18 cellular contexts compared by ENCODE assay signal in the genomic region with DNA sequence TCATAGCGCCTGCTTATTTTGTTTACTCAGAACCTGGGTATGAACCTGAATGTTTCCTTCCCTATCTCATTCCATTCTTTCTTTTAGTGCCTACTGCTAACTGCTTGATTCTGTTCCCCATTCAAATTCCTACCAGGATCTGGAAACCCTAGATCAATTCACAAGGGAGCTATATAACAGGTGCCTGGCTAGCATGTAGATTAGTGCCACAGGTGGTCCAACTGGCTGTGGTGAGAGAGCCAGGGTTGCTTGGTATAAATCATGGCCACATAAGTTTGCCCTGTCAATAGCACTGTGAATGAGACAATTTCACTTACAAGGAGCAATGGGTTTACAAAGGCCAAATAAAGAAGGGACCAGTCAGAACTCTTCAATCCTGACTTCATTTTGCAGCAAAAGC. TPM values are rescaled to one million over a fixed set of nuclear protein-coding genes. Genes with fewer than 3 reads are reported as not detected.
A peak's percentile ranks its signal among the peaks of the same experiment; 100 is the strongest.
DNase-seq lines count a peak whose midpoint lies in the region; ATAC-seq and TF ChIP-seq lines count a peak whose summit lies in the region.
"Had no signal": no experiment of that assay in that cellular context is flagged by ENCODE, and none has a peak within 500 bp of the region (broad histone marks: within the 10 kb centered on the region; RNA-seq: fewer than 3 reads in every experiment).

No MANE protein-coding gene starts in this region.

- no peak for ATAC-seq in activated CD4-positive, CD25-positive, alpha-beta regulatory T cell treated with anti-CD3 and anti-CD28 coated beads, Interleukin-2, amount 50 U/mL, for 24 hours
- ATAC-seq: HepG2 had no signal

- no peak overlapping the region for H2BK120ac ChIP-seq in mesendoderm (ENCODE audit: low read depth, low read length)

- no peak overlapping the region for H3K18ac ChIP-seq in mesendoderm (ENCODE audit: low read length)

- no peak overlapping the region for H2BK15ac ChIP-seq in mesendoderm (replicated peaks; ENCODE audit: low read depth)

- CTCF ChIA-PET in HEK293 (lab: Yijun Ruan, JAX), result no interaction called here

- no peak overlapping the region for H3K56ac ChIP-seq in mesendoderm (ENCODE audit: low read length)

- H4K5ac ChIP-seq in mesendoderm (ENCODE audit: low read length), result no peak overlapping the region

- H3K4ac ChIP-seq in mesendoderm (ENCODE audit: low read depth, low read length), result no peak overlapping the region

- no peaks in the 10 kb centered on the region for H3K79me2 ChIP-seq in mesendoderm (ENCODE audit: control insufficient read depth, insufficient read depth, low read length)

- TF ChIP-seq CTCF in HEK293 (tag by site-specific recombination; IDR thresholded peaks at IDR 0.05), result no peak
- TF ChIP-seq CTCF in prostate gland (IDR thresholded peaks at IDR 0.05), result no peak

- POLR2A ChIA-PET in HEK293 (lab: Yijun Ruan, JAX), result no interaction called here

- H3K79me1 ChIP-seq in mesendoderm (ENCODE audit: low read length), result no peaks in the 10 kb centered on the region

- no peaks in the 10 kb centered on the region for H3K4me1 ChIP-seq in HEK293 (ENCODE audit: control insufficient read depth, insufficient read depth, low read length)
- H3K4me1 ChIP-seq in SJCRH30, result peaks cover 5% of the 10 kb centered on the region; the same call in 1 of the 2 replicates
- H3K4me1 ChIP-seq in mesendoderm (ENCODE audit: control insufficient read depth, low read depth, low read length), result peaks cover 2% of the 10 kb centered on the region
- no peaks in the 10 kb centered on the region for H3K4me1 ChIP-seq in prostate gland (replicated peaks)

- peak; percentile 11 for DNase-seq in NCI-H146 treated with DMSO at 0.1 percent for 48 hours (lab: John Stamatoyannopoulos, UW; ENCODE audit: unreplicated experiment)
- DNase-seq in SJCRH30, result peak; percentile 19 to 63
- DNase-seq in mesendoderm, result peak; percentile 16
- DNase-seq in prostate gland (ENCODE audit: low spot score), result no peak
- no peak for DNase-seq in SK-N-DZ (ENCODE audit: low spot score)
- DNase-seq: Caco-2, DMS53, HCEC 1CT, KG1, NCI-H1048, NCI-H187, NCI-H2227 treated with DMSO at 0.1 percent for 48 hours, SW 1271 had no signal

- H3K4me3 ChIP-seq in HEK293 (ENCODE audit: low read depth, low read length) (no peak overlapping the region), SJCRH30 (no peak overlapping the region), mesendoderm (ENCODE audit: low read length) (no peak overlapping the region), prostate gland (no peak overlapping the region)

- no peak overlapping the region for H3K4me2 ChIP-seq in mesendoderm (ENCODE audit: low read length)

- H2AK5ac ChIP-seq in mesendoderm (ENCODE audit: low read length), result no peak overlapping the region

- WGBS in mesendoderm (ENCODE audit: extremely low coverage, insufficient coverage, low lambda C conversion rate), result no CpG with 5 or more reads among the region's 1 CpG
- WGBS in prostate gland, result 84% methylated on average over 1 of the region's 1 CpG

- TF ChIP-seq POLR2A in prostate gland (IDR thresholded peaks at IDR 0.05), result no peak

- H3K27ac ChIP-seq in HEK293 (ENCODE audit: extremely low read depth, low read depth, low read length) (no peak overlapping the region), SJCRH30 (no peak overlapping the region), mesendoderm (ENCODE audit: low read depth, low read length) (no peak overlapping the region), prostate gland (no peak overlapping the region)
- H3K27ac ChIP-seq: RWPE1 had no signal

- no peak overlapping the region for H4K8ac ChIP-seq in mesendoderm (ENCODE audit: low read depth, low read length)

- no peak overlapping the region for H3K23ac ChIP-seq in mesendoderm (ENCODE audit: low read length)

- H3K36me3 ChIP-seq in HEK293 (ENCODE audit: control insufficient read depth in 2 of 2, insufficient read depth in 1 of 2, low read length in 2 of 2) (no peaks in the 10 kb centered on the region), SJCRH30 (no peaks in the 10 kb centered on the region), mesendoderm (ENCODE audit: control insufficient read depth, insufficient read depth, low read length) (no peaks in the 10 kb centered on the region), prostate gland (no peaks in the 10 kb centered on the region)

- no peak overlapping the region for H3K9ac ChIP-seq in mesendoderm (ENCODE audit: low read length)

- H3K27me3 ChIP-seq in SJCRH30 (no peaks in the 10 kb centered on the region), mesendoderm (ENCODE audit: insufficient read depth, low read length, poor library complexity) (no peaks in the 10 kb centered on the region), prostate gland (replicated peaks; ENCODE audit: insufficient read depth) (no peaks in the 10 kb centered on the region)

- H2BK5ac ChIP-seq in mesendoderm (ENCODE audit: low read length), result no peak overlapping the region

- H3K9me3 ChIP-seq in HEK293 (ENCODE audit: control insufficient read depth, insufficient read depth, low read depth, low read length) (no peaks in the 10 kb centered on the region), SJCRH30 (replicated peaks) (no peaks in the 10 kb centered on the region), prostate gland (no peaks in the 10 kb centered on the region)
- H3K9me3 ChIP-seq: Caco-2 had no signal

- intact Hi-C loops in prostate gland (cut with DNase I), result no loop called here

TF ChIP-seq in HEK293, 187 proteins besides CTCF, POLR2A, EP300 and RAD21 (continues in another document):
- TF ChIP-seq, protein P1, sequence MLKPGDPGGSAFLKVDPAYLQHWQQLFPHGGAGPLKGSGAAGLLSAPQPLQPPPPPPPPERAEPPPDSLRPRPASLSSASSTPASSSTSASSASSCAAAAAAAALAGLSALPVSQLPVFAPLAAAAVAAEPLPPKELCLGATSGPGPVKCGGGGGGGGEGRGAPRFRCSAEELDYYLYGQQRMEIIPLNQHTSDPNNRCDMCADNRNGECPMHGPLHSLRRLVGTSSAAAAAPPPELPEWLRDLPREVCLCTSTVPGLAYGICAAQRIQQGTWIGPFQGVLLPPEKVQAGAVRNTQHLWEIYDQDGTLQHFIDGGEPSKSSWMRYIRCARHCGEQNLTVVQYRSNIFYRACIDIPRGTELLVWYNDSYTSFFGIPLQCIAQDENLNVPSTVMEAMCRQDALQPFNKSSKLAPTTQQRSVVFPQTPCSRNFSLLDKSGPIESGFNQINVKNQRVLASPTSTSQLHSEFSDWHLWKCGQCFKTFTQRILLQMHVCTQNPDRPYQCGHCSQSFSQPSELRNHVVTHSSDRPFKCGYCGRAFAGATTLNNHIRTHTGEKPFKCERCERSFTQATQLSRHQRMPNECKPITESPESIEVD (tag by site-specific recombination; IDR thresholded peaks at IDR 0.05), result no peak
- TF ChIP-seq SP2 (tag by site-specific recombination; IDR thresholded peaks at IDR 0.05), result no peak
- TF ChIP-seq ZSCAN16 (tag by site-specific recombination; IDR thresholded peaks at IDR 0.05), result no peak
- peak; percentile 97 for TF ChIP-seq SCRT2 (tag by site-specific recombination; IDR thresholded peaks at IDR 0.05)
- TF ChIP-seq ZNF433 (tag by site-specific recombination; IDR thresholded peaks at IDR 0.05; ENCODE audit: low read depth), result no peak
- TF ChIP-seq SCRT1 (tag by site-specific recombination; IDR thresholded peaks at IDR 0.05; ENCODE audit: borderline replicate concordance), result peak; percentile 96
- TF ChIP-seq ZNF341 (tag by site-specific recombination; IDR thresholded peaks at IDR 0.05; ENCODE audit: low read depth), result no peak
- no peak for TF ChIP-seq ZNF626 (tag by site-specific recombination; IDR thresholded peaks at IDR 0.05)
- peak; percentile 28; the same call in 1 of the 2 replicates for TF ChIP-seq ZIC2 (tag by site-specific recombination; IDR thresholded peaks at IDR 0.05)
- TF ChIP-seq ZNF2 (tag by site-specific recombination; IDR thresholded peaks at IDR 0.05), result no peak
- no peak for TF ChIP-seq FEZF1 (tag by site-specific recombination; IDR thresholded peaks at IDR 0.05)
- TF ChIP-seq ZNF175 (tag by site-specific recombination; IDR thresholded peaks at IDR 0.05), result no peak
- TF ChIP-seq ZNF558 (tag by site-specific recombination; IDR thresholded peaks at IDR 0.05), result no peak
- TF ChIP-seq, protein P2, sequence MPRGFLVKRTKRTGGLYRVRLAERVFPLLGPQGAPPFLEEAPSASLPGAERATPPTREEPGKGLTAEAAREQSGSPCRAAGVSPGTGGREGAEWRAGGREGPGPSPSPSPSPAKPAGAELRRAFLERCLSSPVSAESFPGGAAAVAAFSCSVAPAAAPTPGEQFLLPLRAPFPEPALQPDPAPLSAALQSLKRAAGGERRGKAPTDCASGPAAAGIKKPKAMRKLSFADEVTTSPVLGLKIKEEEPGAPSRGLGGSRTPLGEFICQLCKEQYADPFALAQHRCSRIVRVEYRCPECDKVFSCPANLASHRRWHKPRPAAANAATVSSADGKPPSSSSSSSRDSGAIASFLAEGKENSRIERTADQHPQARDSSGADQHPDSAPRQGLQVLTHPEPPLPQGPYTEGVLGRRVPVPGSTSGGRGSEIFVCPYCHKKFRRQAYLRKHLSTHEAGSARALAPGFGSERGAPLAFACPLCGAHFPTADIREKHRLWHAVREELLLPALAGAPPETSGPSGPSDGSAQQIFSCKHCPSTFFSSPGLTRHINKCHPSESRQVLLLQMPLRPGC (tag by site-specific recombination; IDR thresholded peaks at IDR 0.05), result no peak

RNA-seq across cellular contexts. Expression of a gene that starts 6.6 kb away (rescaled TPM):
- 30.9 and 43.5 TPM in 2 replicates for total RNA-seq in SJCRH30 (2014; rRNA removed; shearing (Covaris generic))
- polyA plus RNA-seq in mesendoderm (2013, experiment 1 of 2), result 52.6 TPM
- 55.4 TPM for polyA plus RNA-seq in mesendoderm (2013, experiment 2 of 2)
- 10 to 100 TPM; 18.9 to 24.2 TPM for total RNA-seq in prostate gland
- 22.8 and 26.1 TPM in 2 replicates for polyA plus RNA-seq in SK-N-DZ (2014; cell fraction: cytosol; rRNA removed)
- polyA plus RNA-seq in SK-N-DZ (2014; cell fraction: nucleus; rRNA removed), result 47.5 and 70.3 TPM in 2 replicates

RNA-seq across cellular contexts. Expression of a gene that starts 24.6 kb away (rescaled TPM):
- total RNA-seq in SJCRH30 (2014; rRNA removed; shearing (Covaris generic)), result not detected in 2 replicates
- polyA plus RNA-seq in mesendoderm (2013, experiment 1 of 2), result 7.0 TPM
- polyA plus RNA-seq in mesendoderm (2013, experiment 2 of 2), result 6.8 TPM
- 10 to 100 TPM in 1 of 2 donors, 1 to 10 TPM in 1; 2.5 to 22.1 TPM for total RNA-seq in prostate gland
- polyA plus RNA-seq in SK-N-DZ (2014; cell fraction: cytosol; rRNA removed), result not detected in 2 replicates
- polyA plus RNA-seq in SK-N-DZ (2014; cell fraction: nucleus; rRNA removed), result not detected in 2 replicates
- total RNA-seq: HepG2, M059J had no signal
- polyA plus RNA-seq: HepG2 had no signal

RNA-seq across cellular contexts. Expression of a gene that starts 27.2 kb away (rescaled TPM):
- 0.04 and 0.08 TPM in 2 replicates for total RNA-seq in SJCRH30 (2014; rRNA removed; shearing (Covaris generic))
- 0.08 TPM for polyA plus RNA-seq in mesendoderm (2013, experiment 1 of 2)
- polyA plus RNA-seq in mesendoderm (2013, experiment 2 of 2), result 0.06 TPM
- 1 to 10 TPM in 1 of 2 donors, not detected in 1; 3.3 TPM for total RNA-seq in prostate gland
- 0.71 and 1.2 TPM in 2 replicates for polyA plus RNA-seq in SK-N-DZ (2014; cell fraction: cytosol; rRNA removed)
- polyA plus RNA-seq in SK-N-DZ (2014; cell fraction: nucleus; rRNA removed), result 0.43 and 0.87 TPM in 2 replicates
- total RNA-seq: Caco-2, HepG2, M059J had no signal

Comparison
In these comparisons a context has a peak if more than half of its experiments do, and no peak if none do; other contexts are left out.
1. DNase-seq: peak in NCI-H146 treated with DMSO at 0.1 percent for 48 hours (single experiment), SJCRH30 (2 of 2) and mesendoderm (single experiment); none in prostate gland (single experiment) and SK-N-DZ (single experiment).